ENCODE assay signal across 9 cellular contexts in the genomic region with DNA sequence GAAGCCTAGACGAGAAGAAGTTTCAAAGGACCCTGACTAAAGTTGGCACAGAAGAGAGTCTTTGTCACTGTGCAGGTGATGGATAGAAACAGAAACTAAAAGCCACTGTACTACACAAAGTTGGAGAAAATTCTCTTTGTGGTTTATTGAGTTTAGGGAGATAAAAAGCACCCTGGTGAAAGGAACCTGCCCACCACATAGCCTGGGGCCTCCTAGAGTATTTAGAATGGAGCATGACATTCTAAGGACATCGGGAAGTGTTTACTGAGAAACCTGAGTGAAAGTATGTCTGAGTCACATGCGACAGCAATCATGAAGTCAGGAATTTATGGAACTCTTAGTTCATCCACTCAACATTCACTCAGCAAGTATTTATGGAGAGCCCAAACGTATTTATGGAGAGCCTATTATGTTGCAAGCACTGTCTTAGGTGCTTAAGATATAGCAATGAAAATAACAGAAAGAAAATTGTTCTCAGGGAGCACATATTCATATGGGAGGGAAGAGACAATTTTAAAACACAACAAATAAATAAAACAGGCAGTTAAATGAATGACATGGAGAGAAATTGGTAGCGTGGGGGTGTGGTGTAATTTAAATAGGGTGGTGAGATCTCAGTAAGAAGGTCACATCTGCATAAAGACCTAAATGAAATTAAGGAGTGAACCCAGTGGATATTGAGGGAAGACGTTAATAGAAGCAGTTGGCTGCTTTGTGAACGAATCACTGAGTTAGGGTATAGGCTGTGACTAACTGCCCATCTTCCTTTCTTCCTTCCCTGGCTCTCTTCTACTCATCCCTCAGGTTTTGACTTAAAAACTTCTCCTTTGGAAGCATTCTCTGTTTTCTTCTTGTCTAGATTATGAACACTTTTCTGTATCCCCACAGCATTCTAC.
DNase-seq lines count a peak whose midpoint lies in the region; ATAC-seq and TF ChIP-seq lines count a peak whose summit lies in the region.
"Had no signal": no experiment of that assay in that cellular context is flagged by ENCODE, and none has a peak within 500 bp of the region (broad histone marks: within the 10 kb centered on the region; RNA-seq: fewer than 3 reads in every experiment).

No MANE protein-coding gene starts in this region.

- DNase-seq in DMS53 (lab: John Stamatoyannopoulos, UW) (peak; percentile 79), astrocyte of the cerebellum (ENCODE audit: low read depth) (peak; percentile 45), iPS-NIHi7 (ENCODE audit: extremely low spot score) (no peak), Ammon's horn (ENCODE audit: low spot score) (no peak), ecto neural progenitor cell (ENCODE audit: low spot score) (no peak)
- DNase-seq: right lobe of liver had no signal

- peak overlapping the region; percentile 74 for H3K4me2 ChIP-seq in KMS-11

- H3K27me3 ChIP-seq in KMS-11 (ENCODE audit: insufficient read depth, low read depth): no peaks in the 10 kb centered on the region
- no peaks in the 10 kb centered on the region for H3K27me3 ChIP-seq in neutrophil
- H3K27me3 ChIP-seq: right lobe of liver had no signal

- no peaks in the 10 kb centered on the region for H4K20me1 ChIP-seq in KMS-11 (ENCODE audit: insufficient read depth)

- H3K9ac ChIP-seq in KMS-11: no peak overlapping the region

- H3K4me3 ChIP-seq in KMS-11 (IDR thresholded peaks at IDR 0.05; ENCODE audit: insufficient read depth, low read depth, low read length) (no peak overlapping the region), astrocyte of the cerebellum (ENCODE audit: low read depth, low read length) (no peak overlapping the region), neutrophil (ENCODE audit: low read depth in 1 of 2, low read length in 1 of 2) (no peak overlapping the region)
- H3K4me3 ChIP-seq: right lobe of liver had no signal

- peaks cover 32% of the 10 kb centered on the region for H3K4me1 ChIP-seq in KMS-11 (ENCODE audit: low read depth, poor library complexity, severe bottlenecking)
- H3K4me1 ChIP-seq in neutrophil (ENCODE audit: control insufficient read depth in 1 of 2, insufficient read depth in 1 of 2, low read depth in 1 of 2, low read length in 1 of 2): peaks cover 37% of the 10 kb centered on the region in 2 experiments

- no peaks in the 10 kb centered on the region for H3K9me3 ChIP-seq in neutrophil
- H3K9me3 ChIP-seq: right lobe of liver had no signal

- peak; percentile 48 for ATAC-seq in GM21528 (IDR thresholded peaks at IDR 0.05; ENCODE audit: low FRiP score, unreplicated experiment)

- no peaks in the 10 kb centered on the region for H3K36me3 ChIP-seq in KMS-11 (ENCODE audit: insufficient read depth)
- H3K36me3 ChIP-seq in neutrophil: no peaks in the 10 kb centered on the region
- H3K36me3 ChIP-seq: right lobe of liver had no signal

- in situ Hi-C loops in astrocyte of the cerebellum (cut with HindIII; ENCODE audit: low sequenced_read_pairs): no loop called here

- H3K79me2 ChIP-seq in KMS-11 (ENCODE audit: insufficient read depth, low read depth): no peaks in the 10 kb centered on the region

- TF ChIP-seq CTCF in KMS-11 (conservative IDR thresholded peaks at IDR 0.05; ENCODE audit: low read depth, low read length) (no peak), astrocyte of the cerebellum (IDR thresholded peaks at IDR 0.05; ENCODE audit: low read depth, low read length, missing control alignments) (no peak), neutrophil (IDR thresholded peaks at IDR 0.05) (no peak)

- H3K27ac ChIP-seq in KMS-11: peak overlapping the region; percentile 17; the same call in 1 of the 2 replicates
- H3K27ac ChIP-seq in neutrophil: peak overlapping the region; percentile 76
- H3K27ac ChIP-seq: right lobe of liver had no signal

- H2AFZ ChIP-seq in KMS-11 (ENCODE audit: low read depth): no peak overlapping the region

Comparison
In these comparisons a context has a peak if more than half of its experiments do, and no peak if none do; other contexts are left out.
1. DNase-seq: peak in DMS53 (single experiment) and astrocyte of the cerebellum (single experiment); none in iPS-NIHi7 (single experiment), Ammon's horn (single experiment) and ecto neural progenitor cell (single experiment).